19 cellular contexts compared by ENCODE assay signal in the genomic region with DNA sequence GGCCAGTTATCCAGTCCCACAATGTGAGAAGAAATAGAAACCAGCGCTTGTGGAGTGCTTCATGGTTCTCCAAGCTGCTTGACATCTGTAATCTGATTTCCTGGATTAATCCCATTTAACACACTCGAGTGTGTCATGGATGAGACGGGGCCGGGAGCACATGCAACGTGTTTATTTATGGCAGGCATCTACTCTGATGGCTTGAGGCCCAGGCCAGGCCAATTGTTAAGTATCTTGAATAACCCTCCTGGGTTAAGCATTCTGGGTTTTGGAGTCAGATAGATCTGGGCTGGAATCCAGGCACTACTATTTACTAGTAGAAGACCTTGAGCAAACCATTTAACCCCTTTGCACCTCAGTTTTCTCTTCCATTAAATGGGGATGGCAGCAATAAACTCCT.
"Had no signal": no experiment of that assay in that cellular context is flagged by ENCODE, and none has a peak within 500 bp of the region (broad histone marks: within the 10 kb centered on the region; RNA-seq: fewer than 3 reads in every experiment).

No MANE protein-coding gene starts in this region.

- H3K27me3 ChIP-seq: tibial nerve had no signal

- H3K79me2 ChIP-seq: parathyroid adenoma had no signal

- DNase-seq: activated CD4-positive, alpha-beta memory T cell treated with anti-CD3 and anti-CD28 coated beads for 36 hours; activated CD4-positive, alpha-beta T cell treated with anti-CD3 and anti-CD28 coated beads for 48 hours; activated CD4-positive, CD25-positive, alpha-beta regulatory T cell; activated naive CD4-positive, alpha-beta T cell treated with anti-CD3 and anti-CD28 coated beads for 36 hours; activated T-cell treated with anti-CD3 and anti-CD28 coated beads, Interleukin-2, amount 50 U/mL, for 48 hours; anterior cingulate cortex; caudate nucleus; effector CD8-positive, alpha-beta T cell; erythroblast; foreskin melanocyte; mesenchymal stem cell; nucleus accumbens; right cardiac atrium; stimulated activated CD4-positive, alpha-beta T cell treated with anti-CD3 and anti-CD28 coated beads, Interleukin-1b, Interleukin-23, amount 100 ng/mL, for 48 hours; stimulated activated naive CD8-positive, alpha-beta T cell treated with anti-CD3 and anti-CD28 coated beads, Interleukin-15, amount 100 ng/mL, for 72 hours; T1000 had no signal

- H3K36me3 ChIP-seq: tibial nerve had no signal

- H3K9ac ChIP-seq: parathyroid adenoma had no signal

- H3K27ac ChIP-seq: parathyroid adenoma, skin epidermis, tibial nerve had no signal

- H2AFZ ChIP-seq: parathyroid adenoma had no signal

- H3K9me3 ChIP-seq: tibial nerve had no signal

- H3K4me3 ChIP-seq: skin epidermis, tibial nerve had no signal
